Comparison of ENCODE assay signal across 1 cellular context in the genomic region with DNA sequence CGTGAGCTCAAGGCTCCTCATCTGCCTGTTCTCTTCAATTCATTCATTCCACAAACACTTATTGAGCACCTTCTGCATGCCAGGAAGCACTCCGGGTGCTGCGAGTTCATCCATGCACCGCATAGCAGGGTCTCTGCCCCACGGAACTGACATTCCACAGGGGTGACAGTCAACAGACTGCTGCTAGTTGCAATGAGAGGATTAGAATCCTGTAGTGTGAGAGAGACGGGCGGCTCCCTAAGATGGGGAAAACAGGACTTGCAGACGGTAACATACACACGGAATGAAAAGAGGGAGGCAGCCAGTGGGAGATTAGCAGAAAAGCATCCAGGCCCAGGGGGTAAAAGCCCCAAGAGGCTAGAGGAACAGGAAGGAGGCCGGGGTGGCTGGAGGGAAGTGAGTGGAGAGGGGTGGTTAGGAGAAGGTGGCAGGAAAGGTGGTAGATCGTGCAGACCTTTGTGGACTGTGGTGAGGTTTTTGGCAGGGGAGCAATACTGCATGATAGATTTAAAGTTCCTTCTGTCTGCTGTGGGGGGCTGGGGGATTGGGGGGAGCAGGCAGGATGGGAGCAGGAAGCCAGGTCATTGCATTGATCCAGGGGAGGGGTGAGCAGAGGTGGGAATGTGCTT.
TF ChIP-seq lines count a peak whose summit lies in the region.

No MANE protein-coding gene starts in this region.

TF ChIP-seq in GM23338, 12 proteins besides CTCF, POLR2A, EP300 and RAD21:
- TF ChIP-seq ZNF462 (CRISPR knock-in tag; IDR thresholded peaks at IDR 0.05): no peak
- TF ChIP-seq, protein P1, sequence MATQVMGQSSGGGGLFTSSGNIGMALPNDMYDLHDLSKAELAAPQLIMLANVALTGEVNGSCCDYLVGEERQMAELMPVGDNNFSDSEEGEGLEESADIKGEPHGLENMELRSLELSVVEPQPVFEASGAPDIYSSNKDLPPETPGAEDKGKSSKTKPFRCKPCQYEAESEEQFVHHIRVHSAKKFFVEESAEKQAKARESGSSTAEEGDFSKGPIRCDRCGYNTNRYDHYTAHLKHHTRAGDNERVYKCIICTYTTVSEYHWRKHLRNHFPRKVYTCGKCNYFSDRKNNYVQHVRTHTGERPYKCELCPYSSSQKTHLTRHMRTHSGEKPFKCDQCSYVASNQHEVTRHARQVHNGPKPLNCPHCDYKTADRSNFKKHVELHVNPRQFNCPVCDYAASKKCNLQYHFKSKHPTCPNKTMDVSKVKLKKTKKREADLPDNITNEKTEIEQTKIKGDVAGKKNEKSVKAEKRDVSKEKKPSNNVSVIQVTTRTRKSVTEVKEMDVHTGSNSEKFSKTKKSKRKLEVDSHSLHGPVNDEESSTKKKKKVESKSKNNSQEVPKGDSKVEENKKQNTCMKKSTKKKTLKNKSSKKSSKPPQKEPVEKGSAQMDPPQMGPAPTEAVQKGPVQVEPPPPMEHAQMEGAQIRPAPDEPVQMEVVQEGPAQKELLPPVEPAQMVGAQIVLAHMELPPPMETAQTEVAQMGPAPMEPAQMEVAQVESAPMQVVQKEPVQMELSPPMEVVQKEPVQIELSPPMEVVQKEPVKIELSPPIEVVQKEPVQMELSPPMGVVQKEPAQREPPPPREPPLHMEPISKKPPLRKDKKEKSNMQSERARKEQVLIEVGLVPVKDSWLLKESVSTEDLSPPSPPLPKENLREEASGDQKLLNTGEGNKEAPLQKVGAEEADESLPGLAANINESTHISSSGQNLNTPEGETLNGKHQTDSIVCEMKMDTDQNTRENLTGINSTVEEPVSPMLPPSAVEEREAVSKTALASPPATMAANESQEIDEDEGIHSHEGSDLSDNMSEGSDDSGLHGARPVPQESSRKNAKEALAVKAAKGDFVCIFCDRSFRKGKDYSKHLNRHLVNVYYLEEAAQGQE (IDR thresholded peaks at IDR 0.05; ENCODE audit: unreplicated experiment): no peak
